In genomic region chr1:225809842-225810578, GRCh38 we compare ENCODE assay signal across 1 cellular context.
A peak's percentile ranks its signal among the peaks of the same experiment; 100 is the strongest.
TF ChIP-seq lines count a peak whose summit lies in the region.

TSS of gene EPHX1 (plus strand) at chr1:225810124. CDS start at chr1:225828730, 18,606 bp downstream.

TF ChIP-seq in K562, 482 proteins besides CTCF, POLR2A, EP300 and RAD21 (continued from another document and continues in another):
- TF ChIP-seq GABPA (tag; conservative IDR thresholded peaks at IDR 0.05; ENCODE audit: low read depth) (no peak), CEBPZ (IDR thresholded peaks at IDR 0.05; ENCODE audit: borderline replicate concordance, low read depth, low read length) (no peak), ELF4 (CRISPR knock-in tag; IDR thresholded peaks at IDR 0.05) (no peak), NFIX (CRISPR knock-in tag; IDR thresholded peaks at IDR 0.05; ENCODE audit: low read depth) (no peak), GTF2A2 (tag; IDR thresholded peaks at IDR 0.05) (no peak), MCM2 (IDR thresholded peaks at IDR 0.05; ENCODE audit: low read depth) (no peak), ZFP91 (CRISPR knock-in tag; IDR thresholded peaks at IDR 0.05) (peak; percentile 55; the same call in 1 of the 2 replicates), ZNF707 (CRISPR knock-in tag; conservative IDR thresholded peaks at IDR 0.05) (no peak), TEAD1 (CRISPR knock-in tag; IDR thresholded peaks at IDR 0.05) (peak in 1 of 2 experiments; percentile 68; a peak in 1 of 4 replicates), MIER1 (IDR thresholded peaks at IDR 0.05; ENCODE audit: low read depth) (no peak), CBX2 (IDR thresholded peaks at IDR 0.05; ENCODE audit: insufficient read depth, low read length, poor library complexity, severe bottlenecking) (no peak), SLC30A9 (CRISPR knock-in tag; IDR thresholded peaks at IDR 0.05) (no peak), ILK (tag; IDR thresholded peaks at IDR 0.05; ENCODE audit: borderline replicate concordance, low read depth) (no peak), HNRNPLL (IDR thresholded peaks at IDR 0.05; ENCODE audit: low read depth, low read length, poor library complexity, severe bottlenecking) (peak; percentile 78), ZNF778 (CRISPR knock-in tag; IDR thresholded peaks at IDR 0.05) (no peak), CHD4 (IDR thresholded peaks at IDR 0.05; ENCODE audit: insufficient read depth, insufficient replicate concordance, low read depth, low read length, poor library complexity, severe bottlenecking) (no peak), TGIF2 (CRISPR knock-in tag; IDR thresholded peaks at IDR 0.05) (no peak), SMAD1 (IDR thresholded peaks at IDR 0.05; ENCODE audit: low read depth, low read length, partially characterized antibody) (no peak), RBM15 (IDR thresholded peaks at IDR 0.05; ENCODE audit: insufficient read depth, low read length) (no peak), U2AF1 (optimal IDR thresholded peaks at IDR 0.05; ENCODE audit: low read depth, low read length) (no peak), ZBTB26 (CRISPR knock-in tag; IDR thresholded peaks at IDR 0.05) (no peak), SMARCB1 (IDR thresholded peaks at IDR 0.05; ENCODE audit: insufficient read length, low read depth) (no peak), HMG20B (CRISPR knock-in tag; IDR thresholded peaks at IDR 0.05) (no peak), KDM1A (IDR thresholded peaks at IDR 0.05) (no peak), TCF3 (CRISPR knock-in tag; IDR thresholded peaks at IDR 0.05) (no peak), CEBPG (CRISPR knock-in tag; IDR thresholded peaks at IDR 0.05) (no peak), CEBPG (tag; conservative IDR thresholded peaks at IDR 0.05 in 1 of 2, IDR thresholded peaks at IDR 0.05 in 1 of 2) (no peak), ZNF24 (IDR thresholded peaks at IDR 0.05) (no peak), MYC (IDR thresholded peaks at IDR 0.05; ENCODE audit: low read depth, low read length) (no peak), MYC (CRISPR knock-in tag; IDR thresholded peaks at IDR 0.05; ENCODE audit: borderline replicate concordance, low read depth) (no peak), DMBX1 (CRISPR knock-in tag; IDR thresholded peaks at IDR 0.05; ENCODE audit: borderline replicate concordance) (no peak), NFE2 (IDR thresholded peaks at IDR 0.05; ENCODE audit: low read depth) (no peak), ARNT (IDR thresholded peaks at IDR 0.05) (no peak), NR4A1 (CRISPR knock-in tag; IDR thresholded peaks at IDR 0.05) (no peak), NR4A1 (tag; IDR thresholded peaks at IDR 0.05) (no peak), SMAD4 (CRISPR knock-in tag; conservative IDR thresholded peaks at IDR 0.05) (peak; percentile 77), ZNF668 (CRISPR knock-in tag; IDR thresholded peaks at IDR 0.05) (no peak), SUPT5H (IDR thresholded peaks at IDR 0.05) (no peak), ZFP30 (CRISPR knock-in tag; IDR thresholded peaks at IDR 0.05; ENCODE audit: borderline replicate concordance) (no peak), KLF6 (CRISPR knock-in tag; IDR thresholded peaks at IDR 0.05; ENCODE audit: borderline replicate concordance) (no peak), PURB (CRISPR knock-in tag; IDR thresholded peaks at IDR 0.05; ENCODE audit: low read depth) (no peak), CTCFL (IDR thresholded peaks at IDR 0.05; ENCODE audit: borderline replicate concordance, insufficient read depth, low read depth, low read length, poor library complexity, severe bottlenecking) (peak; percentile 38), ZNF347 (CRISPR knock-in tag; IDR thresholded peaks at IDR 0.05; ENCODE audit: low read depth) (no peak), USF2 (CRISPR knock-in tag; IDR thresholded peaks at IDR 0.05) (peak; percentile 1; the same call in 1 of the 2 replicates), TCFL5 (CRISPR knock-in tag; conservative IDR thresholded peaks at IDR 0.05) (no peak), FOS (IDR thresholded peaks at IDR 0.05; ENCODE audit: extremely low read depth, insufficient read length) (no peak), ZZZ3 (IDR thresholded peaks at IDR 0.05) (no peak), ZBTB7A (IDR thresholded peaks at IDR 0.05; ENCODE audit: borderline replicate concordance, control insufficient read depth, low read depth, low read length) (peak; percentile 90; the same call in 1 of the 2 replicates), ELF1 (tag; IDR thresholded peaks at IDR 0.05) (no peak), ZNF57 (CRISPR knock-in tag; IDR thresholded peaks at IDR 0.05) (no peak), TEAD4 (IDR thresholded peaks at IDR 0.05; ENCODE audit: low read length) (peak; percentile 8; the same call in 1 of the 2 replicates), TEAD4 (CRISPR knock-in tag; IDR thresholded peaks at IDR 0.05; ENCODE audit: borderline replicate concordance) (no peak), NFIC (IDR thresholded peaks at IDR 0.05) (no peak), NFATC3 (IDR thresholded peaks at IDR 0.05) (no peak), STAT6 (CRISPR knock-in tag; IDR thresholded peaks at IDR 0.05) (0 out of 2 replicates have a peak, but pooled peaks have one; percentile 35), ZNF699 (CRISPR knock-in tag; IDR thresholded peaks at IDR 0.05; ENCODE audit: insufficient replicate concordance) (no peak), FOXO4 (CRISPR knock-in tag; IDR thresholded peaks at IDR 0.05) (no peak), THRAP3 (IDR thresholded peaks at IDR 0.05; ENCODE audit: borderline replicate concordance) (no peak), ZFX (CRISPR knock-in tag; IDR thresholded peaks at IDR 0.05) (peak; percentile 54), CXXC5 (CRISPR knock-in tag; IDR thresholded peaks at IDR 0.05) (peak; percentile 79), FOXP4 (CRISPR knock-in tag; IDR thresholded peaks at IDR 0.05; ENCODE audit: borderline replicate concordance) (no peak)
